Comparison of ENCODE assay signal across 15 cellular contexts in the genomic region with DNA sequence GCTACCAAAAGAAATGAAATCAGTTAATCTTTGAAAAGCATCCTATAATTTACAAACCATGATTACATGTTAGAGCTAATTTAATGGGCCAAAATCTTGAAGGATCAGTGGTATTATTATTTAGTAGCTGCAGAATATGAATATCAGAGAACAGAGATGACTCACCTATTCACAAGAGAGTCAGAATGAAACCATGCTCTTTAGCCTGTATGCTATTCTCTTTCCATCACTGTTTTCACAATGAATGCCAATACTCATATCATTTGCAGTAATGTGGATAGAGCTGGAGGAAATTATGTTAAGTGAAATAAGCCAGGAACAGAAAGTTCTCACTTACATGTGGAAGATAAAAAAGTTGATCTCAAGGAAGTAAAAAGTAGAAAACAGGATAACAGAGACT.
DNase-seq lines count a peak whose midpoint lies in the region; ATAC-seq, FAIRE-seq and TF ChIP-seq lines count a peak whose summit lies in the region.
"Had no signal": no experiment of that assay in that cellular context is flagged by ENCODE, and none has a peak within 500 bp of the region (broad histone marks: within the 10 kb centered on the region; RNA-seq: fewer than 3 reads in every experiment).

No MANE protein-coding gene starts in this region.

- no peaks in the 10 kb centered on the region for H3K27me3 Mint-ChIP-seq in activated CD8-positive, alpha-beta T cell treated with anti-CD3 and anti-CD28 coated beads for 36 hours
- peaks cover 3% of the 10 kb centered on the region for H3K27me3 Mint-ChIP-seq in nephron progenitor cell (ENCODE audit: low read depth, poor library complexity)
- H3K27me3 Mint-ChIP-seq: dendritic cell treated with granulocyte-macrophage colony-stimulating factor and Interleukin-4, amounts not matched to agents 40 ng/mL and 50 ng/mL, for 4 days had no signal

- intact Hi-C loops in activated CD8-positive, alpha-beta T cell treated with anti-CD3 and anti-CD28 coated beads for 36 hours (cut with micrococcal nuclease) = no loop called here
- intact Hi-C loops in HepG2 (cut with micrococcal nuclease; ENCODE audit: unreplicated experiment) = no loop called here

- no peak for TF ChIP-seq RAD21 in HepG2 (CRISPR knock-in tag; IDR thresholded peaks at IDR 0.05)

- CTCF ChIA-PET in activated CD8-positive, alpha-beta T cell treated with anti-CD3 and anti-CD28 coated beads for 36 hours (lab: Charles Lee) = interaction anchor here (0.6 to 1.1 kb wide), 3 partner anchors 16 to 196 kb away, joined by 3 read pairs; no protein-coding TSS in a partner anchor
- CTCF ChIA-PET in HepG2 (lab: Yijun Ruan, JAX; ENCODE audit: low intra/inter-chr PET ratio, low total read pairs) = no interaction called here

- POLR2A ChIA-PET in activated CD8-positive, alpha-beta T cell treated with anti-CD3 and anti-CD28 coated beads for 36 hours (lab: Charles Lee) = no interaction called here
- POLR2A ChIA-PET in HepG2 (lab: Yijun Ruan, JAX) = no interaction called here

- in situ Hi-C loops in HepG2 (cut with HindIII; ENCODE audit: extremely low pct_ligation_motif_present, low pct_unique_long_range_greater_than_20kb) = no loop called here

- TF ChIP-seq POLR2A in Peyer's patch (IDR thresholded peaks at IDR 0.05) (no peak), HepG2 (IDR thresholded peaks at IDR 0.05; ENCODE audit: insufficient read depth in 1 of 2, low read depth in 2 of 2, low read length in 2 of 2) (no peak)

- BruUV-seq in HepG2 (replicated peaks; lab: Mats Ljungman, UMichigan) = no TSS peak

- H3K27me3 ChIP-seq in Peyer's patch (no peaks in the 10 kb centered on the region), HepG2 (ENCODE audit: control insufficient read depth in 1 of 2, insufficient read depth in 2 of 2, low read length in 2 of 2) (no peaks in the 10 kb centered on the region)
- H3K27me3 ChIP-seq: BLaER1 treated with 17β-estradiol and CSF1 and Interleukin-3, amounts not matched to agents 10 nM and 100 nM had no signal

- ATAC-seq in GM21367 (IDR thresholded peaks at IDR 0.05; ENCODE audit: unreplicated experiment) (peak; percentile 79), HG03045 (IDR thresholded peaks at IDR 0.05; ENCODE audit: unreplicated experiment) (peak; percentile 92), HepG2 (no peak)
- ATAC-seq in activated CD8-positive, alpha-beta T cell treated with anti-CD3 and anti-CD28 coated beads for 36 hours = no peak

- H2AFZ ChIP-seq in HepG2 (ENCODE audit: low read length) = no peak overlapping the region

- H3K9ac ChIP-seq in HepG2 (ENCODE audit: insufficient read depth, low read depth, low read length) = no peak overlapping the region
- H3K9ac ChIP-seq: BLaER1 treated with 17β-estradiol and CSF1 and Interleukin-3, amounts not matched to agents 10 nM and 100 nM had no signal

- H3K4me1 ChIP-seq in Peyer's patch (no peaks in the 10 kb centered on the region), HepG2 (ENCODE audit: insufficient read depth, low read length) (no peaks in the 10 kb centered on the region)
- H3K4me1 ChIP-seq: BLaER1 treated with 17β-estradiol and CSF1 and Interleukin-3, amounts not matched to agents 10 nM and 100 nM had no signal

- H3K4me3 Mint-ChIP-seq in activated CD8-positive, alpha-beta T cell treated with anti-CD3 and anti-CD28 coated beads for 36 hours = no peak overlapping the region
- no peak overlapping the region for H3K4me3 Mint-ChIP-seq in nephron progenitor cell
- H3K4me3 Mint-ChIP-seq: activated T-cell treated with anti-CD3 and anti-CD28 coated beads, Interleukin-2, amount 50 U/mL, for 72 hours; dendritic cell treated with granulocyte-macrophage colony-stimulating factor and Interleukin-4, amounts not matched to agents 40 ng/mL and 50 ng/mL, for 4 days had no signal

- H3K9me3 ChIP-seq in Peyer's patch = no peaks in the 10 kb centered on the region
- no peaks in the 10 kb centered on the region for H3K9me3 ChIP-seq in HepG2 (ENCODE audit: low read length)
- H3K9me3 ChIP-seq: BLaER1 treated with 17β-estradiol and CSF1 and Interleukin-3, amounts not matched to agents 10 nM and 100 nM had no signal

- H3K79me2 ChIP-seq in HepG2 (ENCODE audit: insufficient read depth, low read length) = no peaks in the 10 kb centered on the region

- H3K27ac Mint-ChIP-seq in activated CD8-positive, alpha-beta T cell treated with anti-CD3 and anti-CD28 coated beads for 36 hours = no peak overlapping the region
- H3K27ac Mint-ChIP-seq in nephron progenitor cell = no peak overlapping the region
- H3K27ac Mint-ChIP-seq: activated T-cell treated with anti-CD3 and anti-CD28 coated beads, Interleukin-2, amount 50 U/mL, for 72 hours; dendritic cell treated with granulocyte-macrophage colony-stimulating factor and Interleukin-4, amounts not matched to agents 40 ng/mL and 50 ng/mL, for 4 days had no signal

- TF ChIP-seq EP300 in HepG2 (IDR thresholded peaks at IDR 0.05; ENCODE audit: low read depth in 2 of 2, low read length in 2 of 2) (no peak), HepG2 (CRISPR knock-in tag; IDR thresholded peaks at IDR 0.05; ENCODE audit: borderline replicate concordance) (no peak)

- peaks cover 2% of the 10 kb centered on the region for H3K9me3 Mint-ChIP-seq in activated CD8-positive, alpha-beta T cell treated with anti-CD3 and anti-CD28 coated beads for 36 hours
- no peaks in the 10 kb centered on the region for H3K9me3 Mint-ChIP-seq in nephron progenitor cell
- H3K9me3 Mint-ChIP-seq: dendritic cell treated with granulocyte-macrophage colony-stimulating factor and Interleukin-4, amounts not matched to agents 40 ng/mL and 50 ng/mL, for 4 days had no signal

- H3K27ac ChIP-seq in Peyer's patch = no peak overlapping the region
- H3K27ac ChIP-seq in HepG2 (ENCODE audit: extremely low read length, insufficient read depth, low read length) = no peak overlapping the region
- H3K27ac ChIP-seq: BLaER1 treated with 17β-estradiol and CSF1 and Interleukin-3, amounts not matched to agents 10 nM and 100 nM had no signal

- H3K36me3 ChIP-seq in Peyer's patch (no peaks in the 10 kb centered on the region), HepG2 (replicated peaks in 1 of 2; ENCODE audit: control insufficient read depth in 1 of 2, insufficient read depth in 2 of 2, low read length in 2 of 2) (no peaks in the 10 kb centered on the region)
- H3K36me3 ChIP-seq: BLaER1 treated with 17β-estradiol and CSF1 and Interleukin-3, amounts not matched to agents 10 nM and 100 nM had no signal

- H3K4me1 Mint-ChIP-seq in activated CD8-positive, alpha-beta T cell treated with anti-CD3 and anti-CD28 coated beads for 36 hours (ENCODE audit: low read depth) = peaks cover 6% of the 10 kb centered on the region
- peaks cover 5% of the 10 kb centered on the region for H3K4me1 Mint-ChIP-seq in nephron progenitor cell

- no peaks in the 10 kb centered on the region for H4K20me1 ChIP-seq in HepG2 (ENCODE audit: insufficient read depth, low read length)
- H4K20me1 ChIP-seq: BLaER1 treated with 17β-estradiol and CSF1 and Interleukin-3, amounts not matched to agents 10 nM and 100 nM had no signal

- no peak for TF ChIP-seq CTCF in Peyer's patch (IDR thresholded peaks at IDR 0.05)
- no peak for TF ChIP-seq CTCF in activated CD8-positive, alpha-beta T cell treated with anti-CD3 and anti-CD28 coated beads for 36 hours (IDR thresholded peaks at IDR 0.05)
- no peak for TF ChIP-seq CTCF in nephron progenitor cell (IDR thresholded peaks at IDR 0.05)
- TF ChIP-seq CTCF in HepG2 (CRISPR knock-in tag; IDR thresholded peaks at IDR 0.05) = no peak

- peak; percentile 26 for FAIRE-seq in GM18507 (lab: Jason Lieb, UNC)
- no peak for FAIRE-seq in HepG2 (lab: Jason Lieb, UNC)
- FAIRE-seq: RCC 7860 had no signal

- no peak overlapping the region for H3K4me3 ChIP-seq in Peyer's patch
- no peak overlapping the region for H3K4me3 ChIP-seq in HepG2 (replicated peaks in 1 of 3; ENCODE audit: insufficient read depth in 1 of 3, low read depth in 2 of 3, low read length in 3 of 3)
- H3K4me3 ChIP-seq: BLaER1 treated with 17β-estradiol and CSF1 and Interleukin-3, amounts not matched to agents 10 nM and 100 nM had no signal

- H3K36me3 Mint-ChIP-seq in activated CD8-positive, alpha-beta T cell treated with anti-CD3 and anti-CD28 coated beads for 36 hours (ENCODE audit: low read depth) = no peaks in the 10 kb centered on the region
- H3K36me3 Mint-ChIP-seq in nephron progenitor cell (ENCODE audit: low read depth) = no peaks in the 10 kb centered on the region

- DNase-seq in GM18507 (ENCODE audit: extremely low spot score, insufficient read length, low read depth) = no peak
- peak; percentile 47 for DNase-seq in amniotic epithelial cell (ENCODE audit: low read depth)
- DNase-seq in Peyer's patch = no peak
- DNase-seq in activated CD8-positive, alpha-beta T cell treated with anti-CD3 and anti-CD28 coated beads for 36 hours = no peak
- no peak for DNase-seq in nephron progenitor cell
- no peak for DNase-seq in HepG2 (ENCODE audit: low spot score)
- DNase-seq: activated T-cell treated with anti-CD3 and anti-CD28 coated beads, Interleukin-2, amount 50 U/mL, for 72 hours; mammary epithelial cell; NCI-H2081; retina had no signal

- no peak overlapping the region for H3K4me2 ChIP-seq in HepG2 (ENCODE audit: low read depth, low read length)
- H3K4me2 ChIP-seq: BLaER1 treated with 17β-estradiol and CSF1 and Interleukin-3, amounts not matched to agents 10 nM and 100 nM had no signal

TF ChIP-seq in HepG2, 621 proteins besides CTCF, POLR2A, EP300 and RAD21 (continues in another document):
- TF ChIP-seq MLLT10 (CRISPR knock-in tag; IDR thresholded peaks at IDR 0.05) (no peak), HMG20B (CRISPR knock-in tag; conservative IDR thresholded peaks at IDR 0.05) (no peak)

Comparison
In these comparisons a context has a peak if more than half of its experiments do, and no peak if none do; other contexts are left out.
1. ATAC-seq: peak in GM21367 (single experiment) and HG03045 (single experiment); none in activated CD8-positive, alpha-beta T cell treated with anti-CD3 and anti-CD28 coated beads for 36 hours (single experiment) and HepG2 (single experiment).